In genomic region chr16:23678430-23679273, GRCh38 we compare ENCODE assay signal across 8 cellular contexts. TPM values are rescaled to one million over a fixed set of nuclear protein-coding genes. Genes with fewer than 3 reads are reported as not detected.
DNase-seq lines count a peak whose midpoint lies in the region; ATAC-seq, FAIRE-seq and TF ChIP-seq lines count a peak whose summit lies in the region.

Gene PLK1, plus strand, starts transcription at chr16:23678889. Its CDS starts 44 bp downstream, at chr16:23678933.

- H3K4me3 Mint-ChIP-seq in CD8-positive, alpha-beta memory T cell: peak within 1 kb of the TSS; percentile 82 to 93 (median 87)

- peaks cover 47% of the 10 kb centered on the region for H3K79me2 ChIP-seq in endothelial cell of umbilical vein (ENCODE audit: control insufficient read depth, insufficient read depth, low read length)

- H3K9me3 Mint-ChIP-seq in CD8-positive, alpha-beta memory T cell: no peaks in the 10 kb centered on the region

- no peaks in the 10 kb centered on the region for H3K27me3 ChIP-seq in CD8-positive, alpha-beta memory T cell (ENCODE audit: insufficient read depth, low read length, poor library complexity, severe bottlenecking)
- no peaks in the 10 kb centered on the region for H3K27me3 ChIP-seq in NT2/D1 (ENCODE audit: insufficient read depth, insufficient read length)
- no peaks in the 10 kb centered on the region for H3K27me3 ChIP-seq in endothelial cell of umbilical vein (ENCODE audit: control insufficient read depth in 2 of 2, insufficient read depth in 2 of 2, low read length in 2 of 2)
- H3K27me3 ChIP-seq in mononuclear cell (ENCODE audit: insufficient read depth, low read length): no peaks in the 10 kb centered on the region

- H3K36me3 Mint-ChIP-seq in CD8-positive, alpha-beta memory T cell: peaks cover 0 to 34% (median 3%) of the 10 kb centered on the region in 3 donors

- POLR2A ChIA-PET in CD8-positive, alpha-beta memory T cell (lab: Charles Lee): interaction anchor here (0.7 kb wide), 1 partner anchor 1533 kb away, joined by 3 read pairs; no protein-coding TSS in a partner anchor
- POLR2A ChIA-PET in endothelial cell of umbilical vein (lab: Charles Lee): interaction anchor here (0.9 kb wide), 1 partner anchor 37 kb away, joined by 3 read pairs; the partner anchor contains the start of genes DCTN5 and PALB2

- H2AFZ ChIP-seq in endothelial cell of umbilical vein (ENCODE audit: low read depth, low read length): peak within 1 kb of the TSS; percentile 8

- CTCF ChIA-PET in CD8-positive, alpha-beta memory T cell (lab: Charles Lee): interaction anchor here (1.0 to 1.1 kb wide), 2 partner anchors 11 to 41 kb away, joined by 3 to 5 read pairs; no protein-coding TSS in a partner anchor
- CTCF ChIA-PET in endothelial cell of umbilical vein (lab: Charles Lee): interaction anchor here (0.9 to 4.5 kb wide), 8 partner anchors 9 to 332 kb away, joined by 3 to 21 read pairs (median 6); no protein-coding TSS in a partner anchor

- DNase-seq in CD8-positive, alpha-beta memory T cell: peak; percentile 53 to 71 (median 58)
- peak; percentile 93 for DNase-seq in HT-29 (ENCODE audit: low spot score)
- DNase-seq in NT2/D1 (ENCODE audit: low read depth, low spot score): peak; percentile 88
- peak; percentile 14 for DNase-seq in activated CD8-positive, alpha-beta memory T cell treated with anti-CD3 and anti-CD28 coated beads, Interleukin-2, amount 50 U/mL, for 1 hour (ENCODE audit: extremely low read depth)
- DNase-seq in endothelial cell of umbilical vein (ENCODE audit: low read depth, low spot score): peak; percentile 84
- peak; percentile 17 to 46 for DNase-seq in stimulated activated CD8-positive, alpha-beta memory T cell treated with anti-CD3 and anti-CD28 coated beads, Interleukin-4, amount 100 ng/mL, for 1 hour (ENCODE audit: low read depth in 2 of 2, low spot score in 1 of 2)

- H3K9ac ChIP-seq in NT2/D1 (ENCODE audit: insufficient read length, low read depth) (peak within 1 kb of the TSS; percentile 96), endothelial cell of umbilical vein (replicated peaks; ENCODE audit: extremely low read depth, insufficient read depth, low read length) (peak within 1 kb of the TSS; percentile 47)

- no peaks in the 10 kb centered on the region for H3K9me1 ChIP-seq in endothelial cell of umbilical vein (replicated peaks; ENCODE audit: control insufficient read depth, extremely low read depth, insufficient read depth, low read length)

- peak; percentile 76 for FAIRE-seq in endothelial cell of umbilical vein (lab: Jason Lieb, UNC)

- H3K27ac Mint-ChIP-seq in CD8-positive, alpha-beta memory T cell: peak within 1 kb of the TSS in 6 of 8 donors; percentile 37 to 75 (median 52)

- peak within 1 kb of the TSS; percentile 77 for H3K4me3 ChIP-seq in CD8-positive, alpha-beta memory T cell (ENCODE audit: low read length)
- peak within 1 kb of the TSS; percentile 97 for H3K4me3 ChIP-seq in NT2/D1 (ENCODE audit: insufficient read length, low read depth)
- H3K4me3 ChIP-seq in endothelial cell of umbilical vein (replicated peaks in 1 of 3; ENCODE audit: insufficient read depth in 1 of 3, low read depth in 1 of 3, low read length in 3 of 3): peak within 1 kb of the TSS; percentile 55 to 77 (median 68)
- H3K4me3 ChIP-seq in mononuclear cell (ENCODE audit: low read length): peak within 1 kb of the TSS; percentile 68

- H3K27me3 Mint-ChIP-seq in CD8-positive, alpha-beta memory T cell: no peaks in the 10 kb centered on the region

- peak within 1 kb of the TSS; percentile 75 for H3K27ac ChIP-seq in CD8-positive, alpha-beta memory T cell (ENCODE audit: low read depth, low read length)
- H3K27ac ChIP-seq in endothelial cell of umbilical vein (ENCODE audit: insufficient read depth, low read depth, low read length): peak within 1 kb of the TSS; percentile 4

- peaks cover 14% of the 10 kb centered on the region for H3K4me1 ChIP-seq in CD8-positive, alpha-beta memory T cell (ENCODE audit: insufficient read depth, low read length)
- H3K4me1 ChIP-seq in NT2/D1 (ENCODE audit: insufficient read depth, insufficient read length) (peaks cover 9% of the 10 kb centered on the region), endothelial cell of umbilical vein (ENCODE audit: control insufficient read depth, extremely low read depth, insufficient read depth, low read length) (peaks cover 27% of the 10 kb centered on the region), mononuclear cell (ENCODE audit: insufficient read depth, low read length) (peaks cover 37% of the 10 kb centered on the region)

- BruUV-seq in endothelial cell of umbilical vein (replicated peaks; lab: Mats Ljungman, UMichigan): TSS peak; percentile 59

- ATAC-seq in GM19455 (IDR thresholded peaks at IDR 0.05; ENCODE audit: unreplicated experiment): peak; percentile 83

- dilution Hi-C loops in endothelial cell of umbilical vein (cut with MboI; ENCODE audit: extremely low pct_ligation_motif_present, low sequenced_read_pairs): no loop called here

- peak within 1 kb of the TSS; percentile 58 for H3K4me2 ChIP-seq in endothelial cell of umbilical vein (ENCODE audit: insufficient read depth, low read length)

- intact Hi-C loops in endothelial cell of umbilical vein (cut with micrococcal nuclease): loop anchor here (1.0 to 2.0 kb wide), 3 partner anchors 38 to 121 kb away; partner anchors contain the start of genes DCTN5, EARS2, PALB2 and UBFD1

- H3K4me1 Mint-ChIP-seq in CD8-positive, alpha-beta memory T cell: peaks cover 12 to 28% (median 24%) of the 10 kb centered on the region in 3 donors

- TF ChIP-seq POLR2A in endothelial cell of umbilical vein (IDR thresholded peaks at IDR 0.05; ENCODE audit: low read depth, low read length): no peak

- no peaks in the 10 kb centered on the region for H3K9me3 ChIP-seq in CD8-positive, alpha-beta memory T cell (ENCODE audit: low read length)
- H3K9me3 ChIP-seq in NT2/D1 (ENCODE audit: insufficient read depth, low read length): no peaks in the 10 kb centered on the region
- H3K9me3 ChIP-seq in endothelial cell of umbilical vein (replicated peaks; ENCODE audit: control insufficient read depth, insufficient read depth, low read length): no peaks in the 10 kb centered on the region
- H3K9me3 ChIP-seq in mononuclear cell (ENCODE audit: low read depth, low read length): no peaks in the 10 kb centered on the region

- H3K36me3 ChIP-seq in CD8-positive, alpha-beta memory T cell (ENCODE audit: insufficient read depth, low read length): no peaks in the 10 kb centered on the region
- peaks cover 59% of the 10 kb centered on the region for H3K36me3 ChIP-seq in NT2/D1 (ENCODE audit: insufficient read depth, insufficient read length, low read length)
- peaks cover 17 to 18% of the 10 kb centered on the region in 2 experiments for H3K36me3 ChIP-seq in endothelial cell of umbilical vein (ENCODE audit: control insufficient read depth in 2 of 2, extremely low read depth in 1 of 2, insufficient read depth in 2 of 2, low read length in 2 of 2)

- no peaks in the 10 kb centered on the region for H4K20me1 ChIP-seq in endothelial cell of umbilical vein (replicated peaks; ENCODE audit: control insufficient read depth, extremely low read depth, insufficient read depth, low read length)

- TF ChIP-seq CTCF in endothelial cell of umbilical vein (IDR thresholded peaks at IDR 0.05; ENCODE audit: extremely low read depth in 1 of 2, insufficient read depth in 1 of 2, low read depth in 1 of 2, low read length in 2 of 2): peak in 1 of 2 donors; percentile 33

TF ChIP-seq in endothelial cell of umbilical vein, 7 proteins besides CTCF, POLR2A, EP300 and RAD21:
- TF ChIP-seq POLR2AphosphoS5 (IDR thresholded peaks at IDR 0.05; ENCODE audit: insufficient read depth, low read depth, low read length) (peak; percentile 34), MAX (IDR thresholded peaks at IDR 0.05; ENCODE audit: insufficient read depth, insufficient read length) (peak; percentile 75), JUN (IDR thresholded peaks at IDR 0.05; ENCODE audit: borderline replicate concordance, insufficient read depth, insufficient read length, low read depth) (no peak)

RNA-seq across cellular contexts. Expression of gene PLK1, which starts in this region (rescaled TPM):
- 10 to 100 TPM; 48.3 to 49.7 TPM for total RNA-seq in CD8-positive, alpha-beta memory T cell
- 0.41 TPM for polyA plus RNA-seq in CD8-positive, alpha-beta memory T cell
- 90.6 and 99.6 TPM in 2 replicates for total RNA-seq in HT-29 (2014; rRNA removed; shearing (Covaris generic))
- total RNA-seq in endothelial cell of umbilical vein (100 and 109 TPM in 2 replicates), mononuclear cell (0.84 TPM)
- 94.9 and 111 TPM in 2 replicates for polyA plus RNA-seq in endothelial cell of umbilical vein
- 89.5 and 108 TPM in 2 replicates for polyA plus RNA-seq in endothelial cell of umbilical vein (2011; cell fraction: cytosol; rRNA removed)
- 67.3 and 75.8 TPM in 2 replicates for polyA plus RNA-seq in endothelial cell of umbilical vein (2011; cell fraction: nucleus; rRNA removed)
- 48.4 and 101 TPM in 2 replicates for polyA plus RNA-seq in endothelial cell of umbilical vein (2012)
- polyA minus RNA-seq in endothelial cell of umbilical vein: 45.7 and 62.5 TPM in 2 replicates
- polyA minus RNA-seq in endothelial cell of umbilical vein (2011; cell fraction: cytosol; rRNA and poly(A)+ RNA removed): 128 TPM
- polyA minus RNA-seq in endothelial cell of umbilical vein (2011; cell fraction: nucleus; rRNA and poly(A)+ RNA removed): 21.6 and 24.9 TPM in 2 replicates

Comparison
In these comparisons a context has a peak if more than half of its experiments do, and no peak if none do; other contexts are left out.
1. Peak in every context shown above with its lines: DNase-seq, ATAC-seq, H3K4me3 ChIP-seq and H3K27ac ChIP-seq.
2. RNA of gene PLK1 (total RNA-seq): 100 to 109 TPM in endothelial cell of umbilical vein, 90.6 to 99.6 TPM in HT-29 and 48.3 to 49.7 TPM in CD8-positive, alpha-beta memory T cell; 0.84 TPM in mononuclear cell (single experiment); every median in the first group is over 10 times any median in the second.
3. RNA of gene PLK1 (polyA plus RNA-seq): 48.4 to 111 TPM in endothelial cell of umbilical vein; 0.41 TPM in CD8-positive, alpha-beta memory T cell (single experiment); every median in the first group is over 10 times any median in the second.
4. DNase-seq: peak in every context shown above with its lines; median percentile 93 in HT-29; 88 in NT2/D1; 84 in endothelial cell of umbilical vein; 58 in CD8-positive, alpha-beta memory T cell; 32 in stimulated activated CD8-positive, alpha-beta memory T cell treated with anti-CD3 and anti-CD28 coated beads, Interleukin-4, amount 100 ng/mL, for 1 hour; 14 in activated CD8-positive, alpha-beta memory T cell treated with anti-CD3 and anti-CD28 coated beads, Interleukin-2, amount 50 U/mL, for 1 hour.